In the genomic region with DNA sequence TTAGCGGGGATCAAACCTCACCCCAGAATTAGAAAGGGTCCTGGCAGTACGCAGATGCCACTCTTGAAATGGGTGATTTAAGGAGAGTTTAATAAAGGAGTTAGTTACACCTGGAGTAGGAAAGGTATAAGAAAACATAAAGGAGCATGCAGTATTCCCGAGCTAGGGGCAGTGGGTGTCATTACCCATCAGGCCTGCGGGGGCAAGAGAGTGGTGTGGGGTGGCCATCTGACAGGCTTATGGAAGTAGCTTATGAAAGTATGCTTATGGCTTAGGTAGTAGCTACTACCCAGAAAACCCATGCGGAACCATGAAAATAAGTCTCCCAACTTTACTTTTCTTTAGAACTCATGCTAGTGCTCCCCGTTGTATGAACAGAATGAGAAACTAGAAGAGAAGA, we compare ENCODE assay signal across 1 cellular context.
TF ChIP-seq lines count a peak whose summit lies in the region.

No MANE protein-coding gene starts in this region.

TF ChIP-seq in WTC11, 78 proteins besides CTCF, POLR2A, EP300 and RAD21 (continued from another document):
- no peak for TF ChIP-seq ATF2 (CRISPR knock-in tag; IDR thresholded peaks at IDR 0.05; ENCODE audit: borderline replicate concordance, low read depth)
- no peak for TF ChIP-seq ZNF219 (CRISPR knock-in tag; IDR thresholded peaks at IDR 0.05; ENCODE audit: borderline replicate concordance)
- no peak for TF ChIP-seq SMAD4 (CRISPR knock-in tag; IDR thresholded peaks at IDR 0.05)
- no peak for TF ChIP-seq E2F4 (CRISPR knock-in tag; IDR thresholded peaks at IDR 0.05; ENCODE audit: borderline replicate concordance, low read depth)
- TF ChIP-seq, protein P1, sequence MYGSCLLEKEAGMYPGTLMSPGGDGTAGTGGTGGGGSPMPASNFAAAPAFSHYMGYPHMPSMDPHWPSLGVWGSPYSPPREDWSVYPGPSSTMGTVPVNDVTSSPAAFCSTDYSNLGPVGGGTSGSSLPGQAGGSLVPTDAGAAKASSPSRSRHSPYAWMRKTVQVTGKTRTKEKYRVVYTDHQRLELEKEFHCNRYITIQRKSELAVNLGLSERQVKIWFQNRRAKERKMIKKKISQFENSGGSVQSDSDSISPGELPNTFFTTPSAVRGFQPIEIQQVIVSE (CRISPR knock-in tag; IDR thresholded peaks at IDR 0.05; ENCODE audit: borderline replicate concordance) = no peak
- no peak for TF ChIP-seq FOXP1 (CRISPR knock-in tag; IDR thresholded peaks at IDR 0.05; ENCODE audit: borderline replicate concordance)
TF ChIP-seq in WTC11: peak in this region for 0.
